ENCODE assay signal across 7 cellular contexts in genomic region chr7:23619141-23619540, GRCh38.
"Had no signal": no experiment of that assay in that cellular context is flagged by ENCODE, and none has a peak within 500 bp of the region (broad histone marks: within the 10 kb centered on the region; RNA-seq: fewer than 3 reads in every experiment).

No MANE protein-coding gene starts in this region.

- ATAC-seq: HepG2 had no signal

- H3K27ac ChIP-seq: HL-60 had no signal

- DNase-seq: IMR-90, KBM-7, KG1 had no signal

- H3K27me3 Mint-ChIP-seq: IgD-negative memory B cell had no signal

- H3K4me3 Mint-ChIP-seq: IgD-negative memory B cell had no signal

- H3K27ac Mint-ChIP-seq: IgD-negative memory B cell had no signal

- FAIRE-seq: HepG2, HTR-8/SVneo had no signal
